Comparison of ENCODE assay signal across 8 cellular contexts in genomic region chr13:97911311-97912138, GRCh38. TPM values are rescaled to one million over a fixed set of nuclear protein-coding genes. Genes with fewer than 3 reads are reported as not detected.
DNase-seq lines count a peak whose midpoint lies in the region; ATAC-seq and TF ChIP-seq lines count a peak whose summit lies in the region.

No MANE protein-coding gene starts in this region.

- H2AK9ac ChIP-seq in IMR-90 (replicated peaks; ENCODE audit: low read depth, low read length, poor library complexity), result peak overlapping the region; percentile 44

- DNase-seq in A673 (ENCODE audit: low spot score), result no peak
- DNase-seq in IMR-90, result peak; percentile 32
- DNase-seq in cardiac fibroblast (ENCODE audit: low read depth in 2 of 2), result peak in 1 of 2 donors; percentile 59
- peak; percentile 26 for DNase-seq in stimulated activated CD8-positive, alpha-beta memory T cell treated with anti-CD3 and anti-CD28 coated beads, Interleukin-4, amount 100 ng/mL, for 48 hours
- DNase-seq in effector memory CD8-positive, alpha-beta T cell, result no peak
- no peak for DNase-seq in CD14-positive monocyte (ENCODE audit: low spot score)

- no peak for TF ChIP-seq POLR2A in IMR-90 (IDR thresholded peaks at IDR 0.05; ENCODE audit: low read depth, low read length)

- H4K5ac ChIP-seq in IMR-90 (ENCODE audit: low read depth, low read length), result no peak overlapping the region

- in situ Hi-C loops in IMR-90 (cut with MboI; ENCODE audit: low sequenced_read_pairs), result no loop called here

- H3K4me1 ChIP-seq in A673 (ENCODE audit: insufficient read depth, low read length, poor library complexity, severe bottlenecking), result no peaks in the 10 kb centered on the region
- H3K4me1 ChIP-seq in IMR-90 (ENCODE audit: control insufficient read depth, insufficient read depth, low read length), result no peaks in the 10 kb centered on the region

- no peak overlapping the region for H2BK20ac ChIP-seq in IMR-90 (ENCODE audit: low read depth, low read length)

- no peak overlapping the region for H3K4me3 Mint-ChIP-seq in effector memory CD8-positive, alpha-beta T cell
- H3K4me3 Mint-ChIP-seq in CD14-positive monocyte, result no peak overlapping the region

- no peaks in the 10 kb centered on the region for H4K20me1 ChIP-seq in IMR-90 (ENCODE audit: insufficient read depth, low read length)

- H3K27me3 ChIP-seq in A673 (replicated peaks; ENCODE audit: insufficient read depth, low read depth, low read length, poor library complexity) (no peaks in the 10 kb centered on the region), IMR-90 (ENCODE audit: control insufficient read depth, insufficient read depth, low read length) (no peaks in the 10 kb centered on the region; the same call in 1 of the 2 replicates)

- H3K36me3 ChIP-seq in A673 (ENCODE audit: insufficient read depth, low read length, poor library complexity, severe bottlenecking) (no peaks in the 10 kb centered on the region), IMR-90 (ENCODE audit: control insufficient read depth, insufficient read depth, low read length) (no peaks in the 10 kb centered on the region)

- no peak overlapping the region for H3K4me2 ChIP-seq in IMR-90 (ENCODE audit: low read depth, low read length)

- no peak overlapping the region for H4K8ac ChIP-seq in IMR-90 (ENCODE audit: low read depth in 2 of 2, low read length in 2 of 2)

- peaks cover 5% of the 10 kb centered on the region in 2 donors for H3K9me3 Mint-ChIP-seq in effector memory CD8-positive, alpha-beta T cell
- peaks cover 14 to 24% (median 17%) of the 10 kb centered on the region in 7 donors for H3K9me3 Mint-ChIP-seq in CD14-positive monocyte

- H2BK120ac ChIP-seq in IMR-90 (ENCODE audit: low read depth, low read length), result no peak overlapping the region

- H2BK15ac ChIP-seq in IMR-90 (ENCODE audit: low read depth, low read length), result no peak overlapping the region

- no peak overlapping the region for H3K14ac ChIP-seq in IMR-90 (replicated peaks; ENCODE audit: low read depth, low read length)

- peak overlapping the region; percentile 65 for H2AFZ ChIP-seq in IMR-90 (replicated peaks; ENCODE audit: low read length, poor library complexity)

- H3K79me1 ChIP-seq in IMR-90 (ENCODE audit: low read depth in 1 of 2, low read length in 2 of 2), result no peaks in the 10 kb centered on the region

- dilution Hi-C loops in IMR-90 (cut with HindIII; ENCODE audit: low sequenced_read_pairs, unreplicated experiment), result no loop called here

- H4K91ac ChIP-seq in IMR-90 (ENCODE audit: insufficient read depth, low read depth, low read length), result no peak overlapping the region

- H3K9ac ChIP-seq in IMR-90 (ENCODE audit: low read depth, low read length), result no peak overlapping the region

- no peak overlapping the region for H3K56ac ChIP-seq in IMR-90 (ENCODE audit: extremely low read depth, insufficient read depth, low read length)

- BruUV-seq in A673 (replicated peaks; lab: Mats Ljungman, UMichigan) (no TSS peak), IMR-90 (replicated peaks; lab: Mats Ljungman, UMichigan) (no TSS peak)

- no peak overlapping the region for H2BK5ac ChIP-seq in IMR-90 (ENCODE audit: low read depth, low read length, poor library complexity, severe bottlenecking)

- ATAC-seq in IMR-90 (ENCODE audit: low read depth) (no peak), HG02852 (IDR thresholded peaks at IDR 0.05; ENCODE audit: unreplicated experiment) (no peak)
- ATAC-seq in effector memory CD8-positive, alpha-beta T cell (replicated peaks), result no peak

- H3K27me3 Mint-ChIP-seq in effector memory CD8-positive, alpha-beta T cell, result peaks cover 44 to 48% of the 10 kb centered on the region in 2 donors
- H3K27me3 Mint-ChIP-seq in CD14-positive monocyte (ENCODE audit: low read depth in 3 of 3), result peaks cover 0 to 5% (median 2%) of the 10 kb centered on the region in 3 donors

- H3K4me3 ChIP-seq in A673 (ENCODE audit: low read depth, low read length, poor library complexity, severe bottlenecking), result no peak overlapping the region
- no peak overlapping the region for H3K4me3 ChIP-seq in IMR-90 (ENCODE audit: insufficient read depth, low read depth, low read length)
- no peak overlapping the region for H3K4me3 ChIP-seq in cardiac fibroblast (replicated peaks in 1 of 2; ENCODE audit: low read depth in 2 of 2, low read length in 2 of 2)

- H2AK5ac ChIP-seq in IMR-90 (ENCODE audit: low read depth, low read length), result 0 out of 2 replicates have a peak overlapping the region, but pooled peaks have one; percentile 7

- 87% methylated on average over 3 of the region's 7 CpGs; no CpG with 5 or more reads in 1 of the 2 experiments for WGBS in IMR-90 (ENCODE audit: extremely low coverage in 2 of 2, insufficient read length in 1 of 2), 2 experiments

- POLR2A ChIA-PET in A673 (lab: Charles Lee; ENCODE audit: low non-redundant PET), result no interaction called here
- POLR2A ChIA-PET in IMR-90 (lab: Charles Lee; ENCODE audit: unreplicated experiment), result no interaction called here

- TF ChIP-seq CTCF in A673 (conservative IDR thresholded peaks at IDR 0.05; ENCODE audit: low read depth, low read length), result peak; percentile 56
- TF ChIP-seq CTCF in GM12874 (IDR thresholded peaks at IDR 0.05; ENCODE audit: insufficient read depth, low read depth, low read length), result peak; percentile 65
- TF ChIP-seq CTCF in IMR-90 (conservative IDR thresholded peaks at IDR 0.05; ENCODE audit: low read depth, low read length), result peak; percentile 30
- peak; percentile 50 for TF ChIP-seq CTCF in cardiac fibroblast (IDR thresholded peaks at IDR 0.05; ENCODE audit: low read depth, low read length)
- TF ChIP-seq CTCF in CD14-positive monocyte (IDR thresholded peaks at IDR 0.05), result no peak

- intact Hi-C loops in A673 (cut with micrococcal nuclease; ENCODE audit: unreplicated experiment), result no loop called here
- intact Hi-C loops in IMR-90 (cut with micrococcal nuclease), result loop anchor here (5.0 kb wide), 1 partner anchor 54 kb away; no protein-coding TSS in a partner anchor
- intact Hi-C loops in CD14-positive monocyte (cut with micrococcal nuclease), result no loop called here

- peak; percentile 47 for TF ChIP-seq RAD21 in IMR-90 (IDR thresholded peaks at IDR 0.05; ENCODE audit: low read length)

- no peak overlapping the region for H3K27ac Mint-ChIP-seq in effector memory CD8-positive, alpha-beta T cell
- no peak overlapping the region for H3K27ac Mint-ChIP-seq in CD14-positive monocyte

- H3K23ac ChIP-seq in IMR-90 (ENCODE audit: low read depth, low read length), result no peak overlapping the region

- H3K9me3 ChIP-seq in A673 (ENCODE audit: low read depth, low read length, poor library complexity, severe bottlenecking) (no peaks in the 10 kb centered on the region), IMR-90 (ENCODE audit: control insufficient read depth, insufficient read depth, low read length) (no peaks in the 10 kb centered on the region; the same call in 1 of the 2 replicates)

- no peak overlapping the region for H3K4ac ChIP-seq in IMR-90 (ENCODE audit: low read depth, low read length)

- no peaks in the 10 kb centered on the region for H3K36me3 Mint-ChIP-seq in effector memory CD8-positive, alpha-beta T cell (ENCODE audit: insufficient read depth)
- no peaks in the 10 kb centered on the region for H3K36me3 Mint-ChIP-seq in CD14-positive monocyte

- H3K27ac ChIP-seq in A673 (ENCODE audit: low read depth, low read length, poor library complexity, severe bottlenecking) (no peak overlapping the region), IMR-90 (ENCODE audit: insufficient read depth, low read length) (no peak overlapping the region)

- peaks cover 0 to 2% of the 10 kb centered on the region in 2 donors for H3K4me1 Mint-ChIP-seq in effector memory CD8-positive, alpha-beta T cell (ENCODE audit: low read depth in 2 of 2)
- no peaks in the 10 kb centered on the region for H3K4me1 Mint-ChIP-seq in CD14-positive monocyte

- no peak overlapping the region for H3K18ac ChIP-seq in IMR-90 (ENCODE audit: low read depth, low read length)

- CTCF ChIA-PET in A673 (lab: Charles Lee), result interaction anchor here (0.6 to 1.5 kb wide), 2 partner anchors 56 to 772 kb away, joined by 3 to 4 read pairs; no protein-coding TSS in a partner anchor
- CTCF ChIA-PET in IMR-90 (lab: Yijun Ruan, JAX), result interaction anchor here (0.7 to 2.2 kb wide), 4 partner anchors 9 to 18 kb away, joined by 3 to 7 read pairs (median 4); no protein-coding TSS in a partner anchor

- H3K9me1 ChIP-seq in IMR-90 (ENCODE audit: insufficient read depth, low read length), result peaks cover 3% of the 10 kb centered on the region; the same call in 1 of the 2 replicates

TF ChIP-seq in IMR-90, 13 proteins besides CTCF, POLR2A, EP300 and RAD21:
- no peak for TF ChIP-seq BHLHE40 (IDR thresholded peaks at IDR 0.05; ENCODE audit: low read depth, low read length)
- TF ChIP-seq SMC3 (IDR thresholded peaks at IDR 0.05; ENCODE audit: low read depth, low read length), result peak; percentile 25; the same call in 1 of the 2 replicates

RNA-seq across cellular contexts. Expression of gene IPO5, which starts 42.0 kb away (rescaled TPM):
- total RNA-seq in A673 (2021), result 573 and 626 TPM in 2 replicates
- total RNA-seq in IMR-90 (2012; rRNA removed), result 218 and 270 TPM in 2 replicates
- 80.8 and 89.2 TPM in 2 replicates for polyA plus RNA-seq in IMR-90 (2012; rRNA removed)
- 33.0 and 37.5 TPM in 2 replicates for polyA plus RNA-seq in IMR-90 (2012; cell fraction: cytosol; rRNA removed)
- polyA plus RNA-seq in IMR-90 (2012; cell fraction: nucleus; rRNA removed; ENCODE audit: low replicate concordance), result 36.9 and 94.7 TPM in 2 replicates
- 10 to 100 TPM; 17.5 to 20.7 TPM for polyA plus RNA-seq in CD14-positive monocyte

Comparison
In these comparisons a context has a peak if more than half of its experiments do, and no peak if none do; other contexts are left out.
1. DNase-seq: peak in IMR-90 (single experiment) and stimulated activated CD8-positive, alpha-beta memory T cell treated with anti-CD3 and anti-CD28 coated beads, Interleukin-4, amount 100 ng/mL, for 48 hours (single experiment); none in A673 (single experiment), effector memory CD8-positive, alpha-beta T cell (0 of 3) and CD14-positive monocyte (single experiment).